ENCODE assay signal across 15 cellular contexts in genomic region chr3:6249679-6250078, GRCh38.
DNase-seq lines count a peak whose midpoint lies in the region; ATAC-seq and TF ChIP-seq lines count a peak whose summit lies in the region.
"Had no signal": no experiment of that assay in that cellular context is flagged by ENCODE, and none has a peak within 500 bp of the region (broad histone marks: within the 10 kb centered on the region; RNA-seq: fewer than 3 reads in every experiment).

No MANE protein-coding gene starts in this region.

- H3K4me1 ChIP-seq in left lung: no peaks in the 10 kb centered on the region
- no peaks in the 10 kb centered on the region for H3K4me1 ChIP-seq in right lobe of liver
- H3K4me1 ChIP-seq: transverse colon had no signal

- no peak for TF ChIP-seq CTCF in left lung (IDR thresholded peaks at IDR 0.05)
- TF ChIP-seq CTCF in right lobe of liver (IDR thresholded peaks at IDR 0.05): no peak

- H3K4me1 Mint-ChIP-seq in memory B cell: peaks cover 24% of the 10 kb centered on the region

- H3K36me3 ChIP-seq in left lung: no peaks in the 10 kb centered on the region
- H3K36me3 ChIP-seq in right lobe of liver: no peaks in the 10 kb centered on the region
- H3K36me3 ChIP-seq: transverse colon had no signal

- 45% methylated on average over 3 of the region's 3 CpGs for WGBS in right lobe of liver (ENCODE audit: insufficient coverage, low coverage, low lambda C conversion rate, missing lambda C conversion rate)

- H3K27ac Mint-ChIP-seq in memory B cell: no peak overlapping the region

- H3K36me3 Mint-ChIP-seq in memory B cell: no peaks in the 10 kb centered on the region

- no peaks in the 10 kb centered on the region for H3K27me3 ChIP-seq in left lung
- no peaks in the 10 kb centered on the region for H3K27me3 ChIP-seq in right lobe of liver
- H3K27me3 ChIP-seq: body of pancreas, transverse colon had no signal

- H3K9me3 Mint-ChIP-seq in memory B cell: peaks cover 2% of the 10 kb centered on the region

- ATAC-seq in GM18519 (IDR thresholded peaks at IDR 0.05; ENCODE audit: low FRiP score, unreplicated experiment): peak; percentile 31
- peak; percentile 69 for ATAC-seq in GM21576 (IDR thresholded peaks at IDR 0.05; ENCODE audit: unreplicated experiment)
- ATAC-seq in HG03159 (IDR thresholded peaks at IDR 0.05; ENCODE audit: unreplicated experiment): peak; percentile 67
- ATAC-seq in memory B cell (ENCODE audit: low read depth): peak; percentile 63
- no peak for ATAC-seq in left lung
- ATAC-seq in GM21529 (IDR thresholded peaks at IDR 0.05; ENCODE audit: unreplicated experiment): no peak
- ATAC-seq in right lobe of liver: no peak
- ATAC-seq: body of pancreas, left ventricle myocardium superior had no signal

- peak in 1 of 2 donors; percentile 3 for DNase-seq in memory B cell (ENCODE audit: low spot score in 2 of 2)
- no peak for DNase-seq in GDM1 (lab: John Stamatoyannopoulos, UW)
- DNase-seq in left lung: no peak
- no peak for DNase-seq in right lobe of liver
- DNase-seq: activated naive CD4-positive, alpha-beta T cell; body of pancreas; DMS 273 treated with DMSO at 0.1 percent for 48 hours; left ventricle myocardium superior; NCI-H2107; SK-N-SH; transverse colon had no signal

- H3K4me3 ChIP-seq in left lung (no peak overlapping the region), right lobe of liver (no peak overlapping the region)
- H3K4me3 ChIP-seq: body of pancreas, transverse colon had no signal

- H3K9me3 ChIP-seq in left lung (no peaks in the 10 kb centered on the region), right lobe of liver (no peaks in the 10 kb centered on the region)
- H3K9me3 ChIP-seq: body of pancreas, SK-N-SH, transverse colon had no signal

- intact Hi-C loops in left lung (cut with DNase I) (no loop called here), right lobe of liver (cut with DNase I) (no loop called here)

- TF ChIP-seq POLR2A in right lobe of liver (IDR thresholded peaks at IDR 0.05): no peak

- peak overlapping the region; percentile 71 for H3K4me3 Mint-ChIP-seq in memory B cell

- no peaks in the 10 kb centered on the region for H3K27me3 Mint-ChIP-seq in memory B cell

- no peak overlapping the region for H3K27ac ChIP-seq in left lung
- no peak overlapping the region for H3K27ac ChIP-seq in right lobe of liver
- H3K27ac ChIP-seq: body of pancreas, transverse colon had no signal

Comparison
In these comparisons a context has a peak if more than half of its experiments do, and no peak if none do; other contexts are left out.
1. ATAC-seq: peak in GM18519 (single experiment), GM21576 (single experiment), HG03159 (single experiment) and memory B cell (single experiment); none in left lung (single experiment), GM21529 (single experiment) and right lobe of liver (0 of 4).